ENCODE assay signal across 8 cellular contexts in the genomic region with DNA sequence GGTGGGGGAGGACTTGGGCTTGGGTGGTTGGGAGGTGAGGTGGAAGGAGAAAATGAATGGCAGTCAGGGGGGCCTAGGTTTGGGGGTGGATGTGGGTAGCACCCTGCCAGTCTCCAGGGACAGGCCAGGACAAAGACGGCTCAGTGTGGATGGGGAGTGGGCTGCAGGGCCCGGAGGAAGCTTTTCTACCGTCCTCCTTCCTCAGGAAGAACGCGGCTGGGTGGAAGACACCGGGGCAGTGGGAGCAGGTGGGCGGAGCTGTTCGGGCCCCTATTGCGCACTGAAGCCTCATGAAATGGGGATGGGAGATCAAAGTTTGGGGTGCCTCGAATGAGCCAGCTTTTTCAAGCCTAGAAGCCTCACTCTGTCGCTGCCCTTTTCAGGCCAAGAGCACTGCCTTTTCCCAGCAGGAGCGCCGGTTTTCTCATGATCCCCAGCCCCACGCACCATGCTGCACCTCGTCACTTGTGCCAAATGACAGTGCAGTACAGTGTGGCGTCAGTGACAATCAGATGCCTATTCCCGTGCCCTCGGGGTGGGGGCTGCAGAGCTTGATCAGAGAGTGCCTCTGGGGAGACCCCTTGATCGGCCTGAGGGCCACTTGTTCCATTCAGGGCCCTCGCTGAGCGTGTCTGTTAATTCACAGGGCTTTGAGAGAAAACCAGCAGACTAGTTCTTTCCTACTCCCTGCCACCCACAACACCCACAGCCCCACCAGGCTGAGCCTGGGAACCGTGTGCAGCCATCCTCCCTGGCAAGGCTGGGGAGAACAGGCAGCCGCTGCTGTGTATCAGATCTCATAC. TPM values are rescaled to one million over a fixed set of nuclear protein-coding genes. Genes with fewer than 3 reads are reported as not detected.
A peak's percentile ranks its signal among the peaks of the same experiment; 100 is the strongest.
DNase-seq lines count a peak whose midpoint lies in the region; ATAC-seq and TF ChIP-seq lines count a peak whose summit lies in the region.

No MANE protein-coding gene starts in this region.

- 43 to 44% methylated on average over 23 of the region's 23 CpGs for WGBS in ectodermal cell, 2 experiments
- 2 to 12% methylated on average over 11 to 23 of the region's 23 CpGs for WGBS in testis, 2 donors

- H3K9me3 Mint-ChIP-seq in naive B cell: peaks cover 6 to 16% (median 15%) of the 10 kb centered on the region in 7 donors

- H3K4me1 Mint-ChIP-seq in naive B cell: peaks cover 27 to 37% (median 35%) of the 10 kb centered on the region in 3 donors

- H3K9ac ChIP-seq in ES-I3 (ENCODE audit: low read depth, low read length): peak overlapping the region; percentile 100

- no peaks in the 10 kb centered on the region for H3K27me3 ChIP-seq in ectodermal cell (ENCODE audit: control insufficient read depth, insufficient read depth, low read length, poor library complexity, severe bottlenecking)
- H3K27me3 ChIP-seq in testis: no peaks in the 10 kb centered on the region

- H3K27me3 Mint-ChIP-seq in naive B cell: no peaks in the 10 kb centered on the region

- intact Hi-C loops in testis (cut with DNase I; ENCODE audit: low total_unique reads): no loop called here

- H3K4me3 ChIP-seq in ectodermal cell (ENCODE audit: insufficient read depth, low read depth, low read length) (peak overlapping the region; percentile 92), testis (peak overlapping the region; percentile 97 to 98)

- no peak for DNase-seq in naive B cell
- DNase-seq in testis: peak; percentile 45
- DNase-seq in foreskin melanocyte: no peak

- peaks cover 6 to 25% of the 10 kb centered on the region in 2 donors for H3K36me3 Mint-ChIP-seq in naive B cell

- H3K4me1 ChIP-seq in ES-I3 (ENCODE audit: insufficient read depth, low read length): peaks cover 10% of the 10 kb centered on the region; the same call in 1 of the 2 replicates
- peaks cover 28% of the 10 kb centered on the region for H3K4me1 ChIP-seq in ectodermal cell (ENCODE audit: control insufficient read depth, insufficient read depth, low read length)
- peaks cover 39% of the 10 kb centered on the region for H3K4me1 ChIP-seq in testis

- TF ChIP-seq POLR2A in testis (IDR thresholded peaks at IDR 0.05): no peak

- H3K27ac Mint-ChIP-seq in naive B cell: peak overlapping the region; percentile 58 to 100 (median 86)

- ATAC-seq in SK-N-SH treated with all-trans-retinoic acid at 6 μM for 48 hours: peak; percentile 36
- ATAC-seq in naive B cell (ENCODE audit: low read depth in 2 of 2): no peak
- no peak for ATAC-seq in HG03025 (IDR thresholded peaks at IDR 0.05; ENCODE audit: low FRiP score, unreplicated experiment)
- ATAC-seq in GM18868 (IDR thresholded peaks at IDR 0.05; ENCODE audit: unreplicated experiment): no peak

- no peak overlapping the region for H3K27ac ChIP-seq in ectodermal cell (ENCODE audit: insufficient read depth, low read depth, low read length, poor library complexity, severe bottlenecking)
- peak overlapping the region; percentile 90 to 94 for H3K27ac ChIP-seq in testis

- peaks cover 2% of the 10 kb centered on the region; the same call in 1 of the 2 replicates for H3K9me3 ChIP-seq in ES-I3 (ENCODE audit: control insufficient read depth, insufficient read depth, low read length)
- H3K9me3 ChIP-seq in ectodermal cell (ENCODE audit: control insufficient read depth, low read length): no peaks in the 10 kb centered on the region
- H3K9me3 ChIP-seq in testis: no peaks in the 10 kb centered on the region

- H3K4me3 Mint-ChIP-seq in naive B cell: peak overlapping the region; percentile 95 to 100 (median 100)

- TF ChIP-seq CTCF in testis (IDR thresholded peaks at IDR 0.05): no peak

- H3K36me3 ChIP-seq in ES-I3 (ENCODE audit: insufficient read depth, low read length): no peaks in the 10 kb centered on the region; the same call in 1 of the 2 replicates
- peaks cover 23% of the 10 kb centered on the region for H3K36me3 ChIP-seq in ectodermal cell (ENCODE audit: control insufficient read depth, insufficient read depth, low read length)
- no peaks in the 10 kb centered on the region for H3K36me3 ChIP-seq in testis (ENCODE audit: low read depth, missing control alignments)

TF ChIP-seq in SK-N-SH treated with all-trans-retinoic acid at 6 μM for 48 hours, 23 proteins besides CTCF, POLR2A, EP300 and RAD21:
- TF ChIP-seq, protein P1, sequence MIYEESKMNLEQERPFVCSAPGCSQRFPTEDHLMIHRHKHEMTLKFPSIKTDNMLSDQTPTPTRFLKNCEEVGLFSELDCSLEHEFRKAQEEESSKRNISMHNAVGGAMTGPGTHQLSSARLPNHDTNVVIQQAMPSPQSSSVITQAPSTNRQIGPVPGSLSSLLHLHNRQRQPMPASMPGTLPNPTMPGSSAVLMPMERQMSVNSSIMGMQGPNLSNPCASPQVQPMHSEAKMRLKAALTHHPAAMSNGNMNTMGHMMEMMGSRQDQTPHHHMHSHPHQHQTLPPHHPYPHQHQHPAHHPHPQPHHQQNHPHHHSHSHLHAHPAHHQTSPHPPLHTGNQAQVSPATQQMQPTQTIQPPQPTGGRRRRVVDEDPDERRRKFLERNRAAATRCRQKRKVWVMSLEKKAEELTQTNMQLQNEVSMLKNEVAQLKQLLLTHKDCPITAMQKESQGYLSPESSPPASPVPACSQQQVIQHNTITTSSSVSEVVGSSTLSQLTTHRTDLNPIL (CRISPR knock-in tag; IDR thresholded peaks at IDR 0.05; ENCODE audit: low read depth): no peak
- TF ChIP-seq CSDC2 (CRISPR knock-in tag; IDR thresholded peaks at IDR 0.05) (no peak), ZNF565 (CRISPR knock-in tag; conservative IDR thresholded peaks at IDR 0.05; ENCODE audit: low read depth) (no peak), ZFP30 (CRISPR knock-in tag; IDR thresholded peaks at IDR 0.05) (no peak), PATZ1 (CRISPR knock-in tag; IDR thresholded peaks at IDR 0.05; ENCODE audit: borderline replicate concordance) (no peak), ISL1 (CRISPR knock-in tag; IDR thresholded peaks at IDR 0.05) (no peak), ZC3H10 (CRISPR knock-in tag; IDR thresholded peaks at IDR 0.05) (no peak), PPARA (CRISPR knock-in tag; IDR thresholded peaks at IDR 0.05; ENCODE audit: borderline replicate concordance) (no peak)

RNA-seq across cellular contexts. Expression of gene CALM3, which starts 1.5 kb away (rescaled TPM):
- 576 TPM for polyA plus RNA-seq in ectodermal cell (2013, experiment 1 of 4)
- polyA plus RNA-seq in ectodermal cell (2013, experiment 2 of 4): 552 TPM
- 333 TPM for polyA plus RNA-seq in ectodermal cell (2013, experiment 3 of 4)
- 406 TPM for polyA plus RNA-seq in ectodermal cell (2013, experiment 4 of 4)
- polyA plus RNA-seq in naive B cell (ENCODE audit: low read depth in 6 of 6) (100 to 1,000 TPM; 106 to 118 (median 112) TPM), testis (ENCODE audit: insufficient read depth, low read depth, low replicate concordance) (889 TPM)
- total RNA-seq in testis: 100 to 1,000 TPM; 357 to 380 TPM

RNA-seq across cellular contexts. Expression of gene PTGIR, which starts 22.3 kb away (rescaled TPM):
- polyA plus RNA-seq in ectodermal cell (2013, experiment 1 of 4): not detected
- not detected for polyA plus RNA-seq in ectodermal cell (2013, experiment 2 of 4)
- polyA plus RNA-seq in ectodermal cell (2013, experiment 3 of 4): not detected
- 0.36 TPM for polyA plus RNA-seq in ectodermal cell (2013, experiment 4 of 4)
- 1 to 10 TPM in 5 of 6 donors, not detected in 1; 1.3 to 4.5 (median 1.9) TPM for polyA plus RNA-seq in naive B cell (ENCODE audit: low read depth in 6 of 6)
- under 1 TPM; 0.63 to 0.87 TPM for total RNA-seq in testis
- polyA plus RNA-seq in testis (ENCODE audit: insufficient read depth, low read depth, low replicate concordance): 1.0 TPM

RNA-seq across cellular contexts. Expression of gene GNG8, which starts 33.4 kb away (rescaled TPM):
- not detected for polyA plus RNA-seq in ectodermal cell (2013, experiment 1 of 4)
- polyA plus RNA-seq in ectodermal cell (2013, experiment 2 of 4): not detected
- polyA plus RNA-seq in ectodermal cell (2013, experiment 3 of 4): not detected
- 7.2 TPM for polyA plus RNA-seq in ectodermal cell (2013, experiment 4 of 4)
- polyA plus RNA-seq in naive B cell (ENCODE audit: low read depth in 6 of 6): 10 to 100 TPM in 2 of 6 donors, not detected in 4; 14.1 to 16.1 TPM
- not detected for total RNA-seq in testis
- not detected for polyA plus RNA-seq in testis (ENCODE audit: insufficient read depth, low read depth, low replicate concordance)

RNA-seq across cellular contexts. Expression of gene DACT3, which starts 58.4 kb away (rescaled TPM):
- 3.6 TPM for polyA plus RNA-seq in ectodermal cell (2013, experiment 1 of 4)
- 3.3 TPM for polyA plus RNA-seq in ectodermal cell (2013, experiment 2 of 4)
- polyA plus RNA-seq in ectodermal cell (2013, experiment 3 of 4): 3.7 TPM
- 3.7 TPM for polyA plus RNA-seq in ectodermal cell (2013, experiment 4 of 4)
- polyA plus RNA-seq in naive B cell (ENCODE audit: low read depth in 6 of 6): under 1 TPM in 2 of 6 donors, not detected in 4; 0.11 to 0.30 TPM
- 10 to 100 TPM; 17.2 to 30.6 TPM for total RNA-seq in testis
- polyA plus RNA-seq in testis (ENCODE audit: insufficient read depth, low read depth, low replicate concordance): 19.8 TPM
